8 cellular contexts compared by ENCODE assay signal in genomic region chr1:154982897-154983648, GRCh38. TPM values are rescaled to one million over a fixed set of nuclear protein-coding genes. Genes with fewer than 3 reads are reported as not detected.
DNase-seq lines count a peak whose midpoint lies in the region; ATAC-seq and TF ChIP-seq lines count a peak whose summit lies in the region.

FLAD1 (plus strand) TSS chr1:154983344; CDS start chr1:154983695, 351 bp downstream.

- no peak within 1 kb of the TSS for H4K8ac ChIP-seq in H9 (replicated peaks; ENCODE audit: insufficient read length, low read depth, low read length)

- TF ChIP-seq CTCF in H9 (conservative IDR thresholded peaks at IDR 0.05) (no peak), fibroblast of pulmonary artery (IDR thresholded peaks at IDR 0.05; ENCODE audit: low read length, missing control alignments) (no peak), natural killer cell (IDR thresholded peaks at IDR 0.05) (no peak)

- H3K18ac ChIP-seq in H9 (ENCODE audit: insufficient read length, low read depth, low read length): peak within 1 kb of the TSS; percentile 63

- no peak within 1 kb of the TSS for H2BK5ac ChIP-seq in H9 (ENCODE audit: insufficient read length, low read length)

- H4K20me1 ChIP-seq in H9 (ENCODE audit: control insufficient read depth, insufficient read depth, insufficient read length): no peaks in the 10 kb centered on the region

- no peaks in the 10 kb centered on the region for H3K9me3 ChIP-seq in H9 (ENCODE audit: control insufficient read depth, low read depth, low read length)

- H3K27ac Mint-ChIP-seq in H9 (no peak within 1 kb of the TSS), natural killer cell (no peak within 1 kb of the TSS)
- H3K27ac Mint-ChIP-seq in activated T-helper 2 cell treated with anti-CD3 and anti-CD28 coated beads, Interferon-gamma antibody, Interleukin-2, Interleukin-4, amounts not matched to agents 10 μg/mL and 5 μg/mL and 100 μg/mL, durations not matched to agents 14 hours and 24 hours and 36 hours: no peak within 1 kb of the TSS

- no peak within 1 kb of the TSS for H3K4me3 Mint-ChIP-seq in H9
- no peak within 1 kb of the TSS for H3K4me3 Mint-ChIP-seq in activated T-helper 2 cell treated with anti-CD3 and anti-CD28 coated beads, Interferon-gamma antibody, Interleukin-2, Interleukin-4, amounts not matched to agents 10 μg/mL and 5 μg/mL and 100 μg/mL, durations not matched to agents 14 hours and 24 hours and 36 hours (ENCODE audit: low read depth)
- H3K4me3 Mint-ChIP-seq in natural killer cell: no peak within 1 kb of the TSS

- H3K14ac ChIP-seq in H9 (ENCODE audit: insufficient read depth, low read length): peak within 1 kb of the TSS; percentile 72

- no peak within 1 kb of the TSS for H2BK12ac ChIP-seq in H9 (ENCODE audit: insufficient read length, low read depth, low read length)

- H3K27me3 Mint-ChIP-seq in H9 (ENCODE audit: low read depth) (no peaks in the 10 kb centered on the region), natural killer cell (ENCODE audit: low read depth in 2 of 2) (no peaks in the 10 kb centered on the region)
- H3K27me3 Mint-ChIP-seq in activated T-helper 2 cell treated with anti-CD3 and anti-CD28 coated beads, Interferon-gamma antibody, Interleukin-2, Interleukin-4, amounts not matched to agents 10 μg/mL and 5 μg/mL and 100 μg/mL, durations not matched to agents 14 hours and 24 hours and 36 hours (ENCODE audit: low read depth): no peaks in the 10 kb centered on the region

- no peak within 1 kb of the TSS for H3T11ph ChIP-seq in H9 (ENCODE audit: low read length)

- H3K27me3 ChIP-seq in H9 (ENCODE audit: insufficient read depth, low read length): no peaks in the 10 kb centered on the region

- H4K91ac ChIP-seq in H9 (ENCODE audit: insufficient read length, low read depth, low read length): no peak within 1 kb of the TSS

- H3K56ac ChIP-seq in H9 (ENCODE audit: insufficient read length, low read depth, low read length): no peak within 1 kb of the TSS

- no peak within 1 kb of the TSS for H2AFZ ChIP-seq in H9 (ENCODE audit: low read length)

- peak within 1 kb of the TSS; percentile 97 for H3K9ac ChIP-seq in H9 (ENCODE audit: extremely low read depth, insufficient read length, low read length)

- H2BK15ac ChIP-seq in H9 (ENCODE audit: low read depth, low read length): no peak within 1 kb of the TSS

- H3K4me2 ChIP-seq in H9 (ENCODE audit: insufficient read depth, insufficient read length, low read length): peak within 1 kb of the TSS; percentile 86

- no peak within 1 kb of the TSS for H3K4ac ChIP-seq in H9 (ENCODE audit: low read depth, low read length)

- H3K23me2 ChIP-seq in H9 (ENCODE audit: insufficient read length, low read depth, low read length, poor library complexity, severe bottlenecking): peaks cover 8% of the 10 kb centered on the region

- no peak within 1 kb of the TSS for H3K23ac ChIP-seq in H9 (ENCODE audit: insufficient read length, low read depth, low read length)

- H2AK5ac ChIP-seq in H9 (ENCODE audit: insufficient read length, low read length): no peak within 1 kb of the TSS

- no peak within 1 kb of the TSS for H4K5ac ChIP-seq in H9 (ENCODE audit: insufficient read length, low read depth, low read length)

- H2BK20ac ChIP-seq in H9 (ENCODE audit: low read depth, low read length, poor library complexity, severe bottlenecking): no peak within 1 kb of the TSS

- H3K9me3 Mint-ChIP-seq in H9 (no peaks in the 10 kb centered on the region), natural killer cell (no peaks in the 10 kb centered on the region)
- no peaks in the 10 kb centered on the region for H3K9me3 Mint-ChIP-seq in activated T-helper 2 cell treated with anti-CD3 and anti-CD28 coated beads, Interferon-gamma antibody, Interleukin-2, Interleukin-4, amounts not matched to agents 10 μg/mL and 5 μg/mL and 100 μg/mL, durations not matched to agents 14 hours and 24 hours and 36 hours

- WGBS in H9 (ENCODE audit: extremely low coverage, insufficient read length, low lambda C conversion rate): no CpG with 5 or more reads among the region's 26 CpGs

- peak within 1 kb of the TSS; percentile 99 for H3K4me3 ChIP-seq in fibroblast of pulmonary artery (replicated peaks; ENCODE audit: low read depth, low read length)

- H3K36me3 Mint-ChIP-seq in H9 (ENCODE audit: insufficient read depth in 1 of 3, low read depth in 3 of 3): peaks cover 36 to 61% (median 52%) of the 10 kb centered on the region in 3 experiments
- H3K36me3 Mint-ChIP-seq in activated T-helper 2 cell treated with anti-CD3 and anti-CD28 coated beads, Interferon-gamma antibody, Interleukin-2, Interleukin-4, amounts not matched to agents 10 μg/mL and 5 μg/mL and 100 μg/mL, durations not matched to agents 14 hours and 24 hours and 36 hours (ENCODE audit: low read depth): peaks cover 35% of the 10 kb centered on the region
- no peaks in the 10 kb centered on the region for H3K36me3 Mint-ChIP-seq in natural killer cell

- peaks cover 5 to 8% of the 10 kb centered on the region in 2 experiments; a peak in 3 of 4 replicates for H3K4me1 Mint-ChIP-seq in H9
- peaks cover 6% of the 10 kb centered on the region for H3K4me1 Mint-ChIP-seq in activated T-helper 2 cell treated with anti-CD3 and anti-CD28 coated beads, Interferon-gamma antibody, Interleukin-2, Interleukin-4, amounts not matched to agents 10 μg/mL and 5 μg/mL and 100 μg/mL, durations not matched to agents 14 hours and 24 hours and 36 hours (ENCODE audit: low read depth)
- peaks cover 0 to 6% of the 10 kb centered on the region in 2 donors for H3K4me1 Mint-ChIP-seq in natural killer cell

- H3K79me2 ChIP-seq in H9 (ENCODE audit: insufficient read depth, low read length): peaks cover 9% of the 10 kb centered on the region; the same call in 1 of the 2 replicates

- DNase-seq in ELR (ENCODE audit: low read depth): peak; percentile 100
- DNase-seq in H9: peak; percentile 100
- peak; percentile 100 for DNase-seq in M059J (ENCODE audit: low read depth)
- peak; percentile 97 for DNase-seq in activated T-helper 2 cell treated with anti-CD3 and anti-CD28 coated beads, Interferon-gamma antibody, Interleukin-2, Interleukin-4, amounts not matched to agents 10 μg/mL and 5 μg/mL and 100 μg/mL, durations not matched to agents 14 hours and 24 hours and 36 hours (ENCODE audit: low spot score)
- peak; percentile 100 for DNase-seq in fibroblast of pulmonary artery (ENCODE audit: low read depth)
- DNase-seq in natural killer cell: peak; percentile 85
- peak; percentile 84 to 96 (median 94) for DNase-seq in stimulated activated naive CD4-positive, alpha-beta T cell (lab: John Stamatoyannopoulos, UW)

- peaks cover 2% of the 10 kb centered on the region for H3K79me1 ChIP-seq in H9 (ENCODE audit: insufficient read depth, low read depth, low read length, poor library complexity, severe bottlenecking)

- peak; percentile 98 to 100 (median 99) for ATAC-seq in natural killer cell

- no peak within 1 kb of the TSS for H2BK120ac ChIP-seq in H9 (ENCODE audit: low read depth, low read length, poor library complexity, severe bottlenecking)

- TF ChIP-seq POLR2A in Raji (IDR thresholded peaks at IDR 0.05; ENCODE audit: insufficient read depth, low read depth, low read length): peak; percentile 71

- peak within 1 kb of the TSS; percentile 91 for H3K27ac ChIP-seq in H9 (ENCODE audit: insufficient read length, low read depth, low read length)

- intact Hi-C loops in activated T-helper 2 cell treated with anti-CD3 and anti-CD28 coated beads, Interferon-gamma antibody, Interleukin-2, Interleukin-4, amounts not matched to agents 10 μg/mL and 5 μg/mL and 100 μg/mL, durations not matched to agents 14 hours and 24 hours and 36 hours (cut with micrococcal nuclease): loop anchor here (1.0 kb wide), 3 partner anchors 9 to 34 kb away; partner anchors contain the start of gene CKS1B
- intact Hi-C loops in natural killer cell (cut with micrococcal nuclease): loop anchor here (1.0 kb wide), 3 partner anchors 9 to 46 kb away; partner anchors contain the start of gene CKS1B

- no peaks in the 10 kb centered on the region for H3K4me1 ChIP-seq in H9 (ENCODE audit: insufficient read depth, low read length)

RNA-seq across cellular contexts. Expression of gene FLAD1, which starts in this region (rescaled TPM):
- total RNA-seq in H9 (2021) (97.0 and 102 TPM in 2 replicates), natural killer cell (10 to 100 TPM; 32.1 to 47.6 (median 38.7) TPM)
- 32.2 and 44.4 TPM in 2 replicates for total RNA-seq in M059J (2014; rRNA removed; shearing (Covaris generic))
- total RNA-seq in activated T-helper 2 cell treated with anti-CD3 and anti-CD28 coated beads, Interferon-gamma antibody, Interleukin-2, Interleukin-4, amounts not matched to agents 10 μg/mL and 5 μg/mL and 100 μg/mL, durations not matched to agents 14 hours and 24 hours and 36 hours: 54.9 and 60.2 TPM in 2 replicates

Comparison
In these comparisons a context has a peak if more than half of its experiments do, and no peak if none do; other contexts are left out.
1. Peak in every context shown above with its lines: DNase-seq, ATAC-seq, H3K4me3 ChIP-seq and H3K27ac ChIP-seq.